Comparison of ENCODE assay signal across 8 cellular contexts in genomic region chr18:63237911-63238710, GRCh38.
A peak's percentile ranks its signal among the peaks of the same experiment; 100 is the strongest.
DNase-seq lines count a peak whose midpoint lies in the region; ATAC-seq and TF ChIP-seq lines count a peak whose summit lies in the region.

No MANE protein-coding gene starts in this region.

- no peaks in the 10 kb centered on the region for H3K36me3 ChIP-seq in gastroesophageal sphincter
- no peaks in the 10 kb centered on the region for H3K36me3 ChIP-seq in trophoblast cell (ENCODE audit: control insufficient read depth in 1 of 2, insufficient read depth in 2 of 2, low read length in 2 of 2)

- H3K27ac Mint-ChIP-seq in T-cell: peak overlapping the region; percentile 61 to 70

- H2AFZ ChIP-seq in trophoblast cell (ENCODE audit: insufficient read depth, low read length, poor library complexity): no peak overlapping the region

- no peak for TF ChIP-seq POLR2A in gastroesophageal sphincter (IDR thresholded peaks at IDR 0.05)

- H3K9me3 Mint-ChIP-seq in T-cell: no peaks in the 10 kb centered on the region

- peak overlapping the region; percentile 11 for H2BK120ac ChIP-seq in trophoblast cell (ENCODE audit: insufficient read depth, low read length, poor library complexity)

- peak overlapping the region; percentile 36 for H3K4me2 ChIP-seq in trophoblast cell (ENCODE audit: low read length)

- no peak overlapping the region for H4K8ac ChIP-seq in trophoblast cell (ENCODE audit: low read depth, low read length)

- no peaks in the 10 kb centered on the region for H3K9me3 ChIP-seq in gastroesophageal sphincter
- H3K9me3 ChIP-seq in trophoblast cell (ENCODE audit: insufficient read depth, low read depth, low read length): peaks cover 2% of the 10 kb centered on the region

- H3K27me3 Mint-ChIP-seq in T-cell: no peaks in the 10 kb centered on the region

- no peak overlapping the region for H3K4ac ChIP-seq in trophoblast cell (ENCODE audit: low read depth, low read length)

- peak overlapping the region in 1 of 2 donors; percentile 20 for H3K4me3 ChIP-seq in gastroesophageal sphincter
- H3K4me3 ChIP-seq in trophoblast cell (ENCODE audit: low read depth, low read length): no peak overlapping the region

- no peak overlapping the region for H3K4me3 Mint-ChIP-seq in T-cell

- no peak for TF ChIP-seq EP300 in gastroesophageal sphincter (IDR thresholded peaks at IDR 0.05)

- peaks cover 70% of the 10 kb centered on the region for H3K36me3 Mint-ChIP-seq in T-cell

- H3K4me1 ChIP-seq in gastroesophageal sphincter (peaks cover under 1 to 41% (median 10%) of the 10 kb centered on the region in 3 donors), trophoblast cell (ENCODE audit: control insufficient read depth in 1 of 2, insufficient read depth in 2 of 2, low read length in 2 of 2) (peaks cover 3 to 13% of the 10 kb centered on the region in 2 experiments)

- no peak overlapping the region for H3K9ac ChIP-seq in trophoblast cell (ENCODE audit: low read length)

- H3K27me3 ChIP-seq in gastroesophageal sphincter (no peaks in the 10 kb centered on the region), trophoblast cell (ENCODE audit: insufficient read depth, low read length) (no peaks in the 10 kb centered on the region)

- peak in 1 of 4 experiments; percentile 15 for TF ChIP-seq CTCF in gastroesophageal sphincter (IDR thresholded peaks at IDR 0.05)

- no peak overlapping the region for H3K23ac ChIP-seq in trophoblast cell (ENCODE audit: low read length)

- CTCF ChIA-PET in T-cell (lab: Charles Lee): interaction anchor here in 1 of 2 donors (1.0 kb wide), 1 partner anchor 79 kb away, joined by 3 read pairs; no protein-coding TSS in a partner anchor

- no peak overlapping the region for H3K18ac ChIP-seq in trophoblast cell (ENCODE audit: low read length)

- no peak overlapping the region for H2AK5ac ChIP-seq in trophoblast cell (ENCODE audit: low read length)

- ATAC-seq in T-cell (replicated peaks in 1 of 4): no peak
- peak; percentile 82 for ATAC-seq in gastroesophageal sphincter
- ATAC-seq in HG03457 (IDR thresholded peaks at IDR 0.05; ENCODE audit: unreplicated experiment): no peak
- no peak for ATAC-seq in HG03108 (IDR thresholded peaks at IDR 0.05; ENCODE audit: unreplicated experiment)

- no peaks in the 10 kb centered on the region for H3K79me2 ChIP-seq in trophoblast cell (ENCODE audit: control insufficient read depth, insufficient read depth, low read length, poor library complexity)

- DNase-seq in ELF-1 (ENCODE audit: low read depth, low spot score) (peak; percentile 64), T-cell (no peak), trophoblast cell (peak; percentile 90 to 97), NCI-H1092 (lab: John Stamatoyannopoulos, UW) (no peak)
- DNase-seq in activated T-cell treated with anti-CD3 and anti-CD28 coated beads, Interleukin-2, amount 50 U/mL, for 48 hours: no peak

- H4K91ac ChIP-seq in trophoblast cell (ENCODE audit: low read depth, low read length): no peak overlapping the region

- H2BK12ac ChIP-seq in trophoblast cell (ENCODE audit: low read length): no peak overlapping the region

- H3K79me1 ChIP-seq in trophoblast cell (ENCODE audit: low read length): peaks cover 6% of the 10 kb centered on the region

- 15 to 16% methylated on average over 10 to 12 of the region's 13 CpGs for WGBS in gastroesophageal sphincter (ENCODE audit: low coverage in 1 of 2), 2 donors
- no CpG with 5 or more reads among the region's 13 CpGs for WGBS in trophoblast cell (ENCODE audit: extremely low coverage, insufficient coverage, insufficient read length)

- no peak overlapping the region for H3K14ac ChIP-seq in trophoblast cell (ENCODE audit: low read length)

- no peak overlapping the region for H2BK5ac ChIP-seq in trophoblast cell (ENCODE audit: low read depth, low read length, poor library complexity)

- POLR2A ChIA-PET in T-cell (lab: Charles Lee): no interaction called here

- H3K27ac ChIP-seq in gastroesophageal sphincter (peak overlapping the region; percentile 71 to 86 (median 84)), trophoblast cell (ENCODE audit: low read depth, low read length) (peak overlapping the region; percentile 26)

- no peak overlapping the region for H4K12ac ChIP-seq in trophoblast cell (ENCODE audit: low read depth, low read length)

- peaks cover 63 to 75% (median 73%) of the 10 kb centered on the region in 3 donors for H3K4me1 Mint-ChIP-seq in T-cell

Comparison
In these comparisons a context has a peak if more than half of its experiments do, and no peak if none do; other contexts are left out.
1. DNase-seq: peak in ELF-1 (single experiment) and trophoblast cell (2 of 2); none in T-cell (0 of 34), activated T-cell treated with anti-CD3 and anti-CD28 coated beads, Interleukin-2, amount 50 U/mL, for 48 hours (0 of 2) and NCI-H1092 (single experiment).